ENCODE assay signal across 11 cellular contexts in the genomic region with DNA sequence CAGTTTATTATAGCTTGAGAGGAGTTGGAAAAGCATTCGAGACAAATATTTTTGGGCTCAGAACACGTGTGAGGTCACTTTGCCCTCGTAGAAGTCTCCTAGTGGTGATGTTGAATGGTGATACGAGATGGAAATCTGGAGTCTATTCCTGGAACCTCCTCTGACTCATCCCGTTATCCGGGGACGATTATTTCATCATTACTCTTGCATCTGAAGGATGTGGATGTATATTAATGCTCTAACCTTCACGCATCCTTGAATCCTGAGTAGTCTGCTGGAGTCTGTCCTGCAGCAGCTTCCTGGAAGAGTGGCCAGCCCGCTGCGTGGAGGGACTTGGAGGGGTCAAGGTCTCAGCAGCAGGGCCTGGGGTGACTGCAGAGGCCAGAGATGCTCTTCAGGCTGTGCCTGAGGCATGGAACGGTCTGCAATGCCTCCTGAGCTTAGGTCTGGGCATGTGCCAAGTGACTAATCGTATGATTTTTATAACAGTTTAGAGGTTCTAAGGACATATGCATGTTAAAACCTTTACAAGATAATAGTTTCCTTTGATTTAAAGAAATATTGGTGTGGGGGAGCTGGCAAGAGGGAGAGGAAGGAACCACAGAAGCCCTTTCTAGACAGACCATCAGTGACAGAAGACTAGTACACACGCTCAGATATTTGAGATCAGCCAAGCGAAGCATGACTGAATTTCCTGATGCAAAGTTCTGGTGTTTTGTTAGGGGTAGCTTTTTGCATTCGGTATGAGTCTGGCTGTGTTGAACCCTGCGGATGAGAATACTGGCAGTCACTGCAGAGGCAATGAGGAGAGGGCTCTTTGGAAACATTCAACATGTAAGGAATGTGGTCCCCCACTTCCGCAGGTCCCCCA.
DNase-seq lines count a peak whose midpoint lies in the region; ATAC-seq and TF ChIP-seq lines count a peak whose summit lies in the region.
"Had no signal": no experiment of that assay in that cellular context is flagged by ENCODE, and none has a peak within 500 bp of the region (broad histone marks: within the 10 kb centered on the region; RNA-seq: fewer than 3 reads in every experiment).

No MANE protein-coding gene starts in this region.

- H3K36me3 Mint-ChIP-seq in GM23338 (ENCODE audit: low read depth) (no peaks in the 10 kb centered on the region), naive B cell (peaks cover 0 to 7% of the 10 kb centered on the region in 2 donors)

- no peaks in the 10 kb centered on the region for H3F3A ChIP-seq in GM23338 (replicated peaks; ENCODE audit: low read depth)

- no peak for ATAC-seq in GM23338
- ATAC-seq in SK-N-SH treated with all-trans-retinoic acid at 6 μM for 48 hours = peak; percentile 41; the same call in 1 of the 3 replicates
- ATAC-seq in naive B cell (ENCODE audit: low read depth in 2 of 2) = peak in 1 of 2 donors; percentile 51

- H4K20me1 ChIP-seq in GM23338 (replicated peaks; ENCODE audit: insufficient read depth) = no peaks in the 10 kb centered on the region

- H3K4me3 Mint-ChIP-seq in GM23338 (no peak overlapping the region), naive B cell (peak overlapping the region in 6 of 8 donors; percentile 26 to 77 (median 54))

- H3K9me3 Mint-ChIP-seq in GM23338 = no peaks in the 10 kb centered on the region
- peaks cover 0 to 6% (median 2%) of the 10 kb centered on the region in 7 donors for H3K9me3 Mint-ChIP-seq in naive B cell

- TF ChIP-seq POLR2A in erythroblast (IDR thresholded peaks at IDR 0.05; ENCODE audit: low read length) = no peak

- H3K27me3 Mint-ChIP-seq in GM23338 (ENCODE audit: insufficient read depth, low read depth, poor library complexity) = peaks cover 4% of the 10 kb centered on the region
- H3K27me3 Mint-ChIP-seq in naive B cell = peaks cover 0 to 9% (median 4%) of the 10 kb centered on the region in 3 donors

- H3K9me2 ChIP-seq in GM23338 (ENCODE audit: insufficient read depth) = 0 out of 2 replicates have a peak, but pooled peaks cover 3% of the 10 kb centered on the region

- H3K79me2 ChIP-seq in GM23338 (replicated peaks; ENCODE audit: insufficient read depth) = no peaks in the 10 kb centered on the region

- TF ChIP-seq CTCF in GM23338 (conservative IDR thresholded peaks at IDR 0.05; ENCODE audit: low read depth in 2 of 2) = no peak

- H3K4me3 ChIP-seq in GM23338 = no peak overlapping the region

- 0 out of 2 replicates have a peak overlapping the region, but pooled peaks have one; percentile 38 for H2AFZ ChIP-seq in GM23338

- no peaks in the 10 kb centered on the region for H3K36me3 ChIP-seq in GM23338 (ENCODE audit: insufficient read depth)

- no peak overlapping the region for H3K4me2 ChIP-seq in GM23338

- H3K27ac Mint-ChIP-seq in GM23338 (no peak overlapping the region), naive B cell (peak overlapping the region in 2 of 6 donors; percentile 19 to 32)

- peak; percentile 98 for DNase-seq in EL
- DNase-seq in GM23338 (ENCODE audit: low spot score) = no peak
- DNase-seq in naive B cell = no peak
- no peak for DNase-seq in GDM1 (lab: John Stamatoyannopoulos, UW)
- DNase-seq in activated CD8-positive, alpha-beta memory T cell treated with anti-CD3 and anti-CD28 coated beads for 24 hours = no peak
- DNase-seq in erythroblast (lab: John Stamatoyannopoulos, UW) = no peak
- DNase-seq in NCI-H1092 treated with DMSO at 0.1 percent for 48 hours (lab: John Stamatoyannopoulos, UW) = no peak
- DNase-seq: activated CD4-positive, alpha-beta T cell treated with anti-CD3 and anti-CD28 coated beads for 4 hours; NCI-H1105 treated with DMSO at 0.1 percent for 48 hours; posterior cingulate gyrus had no signal

- H3K27me3 ChIP-seq in GM23338 (ENCODE audit: insufficient read depth) = no peaks in the 10 kb centered on the region

- H3K4me1 Mint-ChIP-seq in GM23338 = peaks cover 8% of the 10 kb centered on the region
- peaks cover 16 to 28% (median 23%) of the 10 kb centered on the region in 3 donors for H3K4me1 Mint-ChIP-seq in naive B cell

- no peak overlapping the region for H3K27ac ChIP-seq in GM23338 (ENCODE audit: low read depth)

- peaks cover 7% of the 10 kb centered on the region; the same call in 1 of the 2 replicates for H3K4me1 ChIP-seq in GM23338 (ENCODE audit: insufficient read depth)

TF ChIP-seq in GM23338, 12 proteins besides CTCF, POLR2A, EP300 and RAD21:
- TF ChIP-seq STAT1 (IDR thresholded peaks at IDR 0.05; ENCODE audit: unreplicated experiment) = no peak
- TF ChIP-seq CREB1 (CRISPR knock-in tag; IDR thresholded peaks at IDR 0.05; ENCODE audit: low read depth) = no peak
- no peak for TF ChIP-seq EZH2 (IDR thresholded peaks at IDR 0.05; ENCODE audit: low read depth, unreplicated experiment)
- no peak for TF ChIP-seq JUNB (IDR thresholded peaks at IDR 0.05; ENCODE audit: unreplicated experiment)

TF ChIP-seq in SK-N-SH treated with all-trans-retinoic acid at 6 μM for 48 hours, 23 proteins besides CTCF, POLR2A, EP300 and RAD21:
- TF ChIP-seq ZNF8 (CRISPR knock-in tag; IDR thresholded peaks at IDR 0.05) (no peak), CSDC2 (CRISPR knock-in tag; IDR thresholded peaks at IDR 0.05) (peak; percentile 15; the same call in 1 of the 2 replicates), ISL1 (CRISPR knock-in tag; IDR thresholded peaks at IDR 0.05) (peak; percentile 85), ZFP3 (CRISPR knock-in tag; IDR thresholded peaks at IDR 0.05) (peak; percentile 52; the same call in 1 of the 2 replicates), ZNF70 (CRISPR knock-in tag; IDR thresholded peaks at IDR 0.05) (no peak), BACH2 (CRISPR knock-in tag; IDR thresholded peaks at IDR 0.05; ENCODE audit: borderline replicate concordance) (no peak)
- TF ChIP-seq, protein P1, sequence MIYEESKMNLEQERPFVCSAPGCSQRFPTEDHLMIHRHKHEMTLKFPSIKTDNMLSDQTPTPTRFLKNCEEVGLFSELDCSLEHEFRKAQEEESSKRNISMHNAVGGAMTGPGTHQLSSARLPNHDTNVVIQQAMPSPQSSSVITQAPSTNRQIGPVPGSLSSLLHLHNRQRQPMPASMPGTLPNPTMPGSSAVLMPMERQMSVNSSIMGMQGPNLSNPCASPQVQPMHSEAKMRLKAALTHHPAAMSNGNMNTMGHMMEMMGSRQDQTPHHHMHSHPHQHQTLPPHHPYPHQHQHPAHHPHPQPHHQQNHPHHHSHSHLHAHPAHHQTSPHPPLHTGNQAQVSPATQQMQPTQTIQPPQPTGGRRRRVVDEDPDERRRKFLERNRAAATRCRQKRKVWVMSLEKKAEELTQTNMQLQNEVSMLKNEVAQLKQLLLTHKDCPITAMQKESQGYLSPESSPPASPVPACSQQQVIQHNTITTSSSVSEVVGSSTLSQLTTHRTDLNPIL (CRISPR knock-in tag; IDR thresholded peaks at IDR 0.05; ENCODE audit: low read depth) = peak; percentile 75; the same call in 1 of the 2 replicates
- TF ChIP-seq, protein P2, sequence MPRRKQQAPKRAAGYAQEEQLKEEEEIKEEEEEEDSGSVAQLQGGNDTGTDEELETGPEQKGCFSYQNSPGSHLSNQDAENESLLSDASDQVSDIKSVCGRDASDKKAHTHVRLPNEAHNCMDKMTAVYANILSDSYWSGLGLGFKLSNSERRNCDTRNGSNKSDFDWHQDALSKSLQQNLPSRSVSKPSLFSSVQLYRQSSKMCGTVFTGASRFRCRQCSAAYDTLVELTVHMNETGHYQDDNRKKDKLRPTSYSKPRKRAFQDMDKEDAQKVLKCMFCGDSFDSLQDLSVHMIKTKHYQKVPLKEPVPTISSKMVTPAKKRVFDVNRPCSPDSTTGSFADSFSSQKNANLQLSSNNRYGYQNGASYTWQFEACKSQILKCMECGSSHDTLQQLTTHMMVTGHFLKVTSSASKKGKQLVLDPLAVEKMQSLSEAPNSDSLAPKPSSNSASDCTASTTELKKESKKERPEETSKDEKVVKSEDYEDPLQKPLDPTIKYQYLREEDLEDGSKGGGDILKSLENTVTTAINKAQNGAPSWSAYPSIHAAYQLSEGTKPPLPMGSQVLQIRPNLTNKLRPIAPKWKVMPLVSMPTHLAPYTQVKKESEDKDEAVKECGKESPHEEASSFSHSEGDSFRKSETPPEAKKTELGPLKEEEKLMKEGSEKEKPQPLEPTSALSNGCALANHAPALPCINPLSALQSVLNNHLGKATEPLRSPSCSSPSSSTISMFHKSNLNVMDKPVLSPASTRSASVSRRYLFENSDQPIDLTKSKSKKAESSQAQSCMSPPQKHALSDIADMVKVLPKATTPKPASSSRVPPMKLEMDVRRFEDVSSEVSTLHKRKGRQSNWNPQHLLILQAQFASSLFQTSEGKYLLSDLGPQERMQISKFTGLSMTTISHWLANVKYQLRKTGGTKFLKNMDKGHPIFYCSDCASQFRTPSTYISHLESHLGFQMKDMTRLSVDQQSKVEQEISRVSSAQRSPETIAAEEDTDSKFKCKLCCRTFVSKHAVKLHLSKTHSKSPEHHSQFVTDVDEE (CRISPR knock-in tag; IDR thresholded peaks at IDR 0.05) = 0 out of 2 replicates have a peak, but pooled peaks have one; percentile 12
